1 cellular context compared by ENCODE assay signal in genomic region chr6:35500782-35501181, GRCh38.
TF ChIP-seq lines count a peak whose summit lies in the region.

No MANE protein-coding gene starts in this region.

TF ChIP-seq in HEK293, 187 proteins besides CTCF, POLR2A, EP300 and RAD21 (continued from another document):
- TF ChIP-seq ZNF214 (tag by site-specific recombination; IDR thresholded peaks at IDR 0.05; ENCODE audit: borderline replicate concordance) (no peak), ZBTB17 (tag by site-specific recombination; IDR thresholded peaks at IDR 0.05) (peak; percentile 62), ZSCAN16 (tag by site-specific recombination; IDR thresholded peaks at IDR 0.05) (no peak), SP7 (tag by site-specific recombination; IDR thresholded peaks at IDR 0.05) (peak; percentile 66; the same call in 1 of the 2 replicates), ZEB2 (tag by site-specific recombination; IDR thresholded peaks at IDR 0.05) (peak; percentile 68), ZNF2 (tag by site-specific recombination; IDR thresholded peaks at IDR 0.05) (0 out of 2 replicates have a peak, but pooled peaks have one; percentile 39), BCL11A (tag by site-specific recombination; IDR thresholded peaks at IDR 0.05; ENCODE audit: low read depth) (peak; percentile 68; the same call in 1 of the 2 replicates), KLF17 (tag by site-specific recombination; IDR thresholded peaks at IDR 0.05) (peak; percentile 66; the same call in 1 of the 2 replicates), FEZF1 (tag by site-specific recombination; IDR thresholded peaks at IDR 0.05) (no peak), ZNF24 (tag by site-specific recombination; IDR thresholded peaks at IDR 0.05) (peak; percentile 67; the same call in 1 of the 2 replicates), ZNF600 (tag by site-specific recombination; IDR thresholded peaks at IDR 0.05) (peak; percentile 93), GLIS1 (tag by site-specific recombination; IDR thresholded peaks at IDR 0.05) (no peak), ZNF558 (tag by site-specific recombination; IDR thresholded peaks at IDR 0.05) (peak; percentile 51; the same call in 1 of the 2 replicates), ZFP69B (tag by site-specific recombination; IDR thresholded peaks at IDR 0.05) (peak; percentile 99), ZNF341 (tag by site-specific recombination; IDR thresholded peaks at IDR 0.05; ENCODE audit: low read depth) (peak; percentile 30; the same call in 1 of the 2 replicates), ZBTB8A (tag by site-specific recombination; IDR thresholded peaks at IDR 0.05) (peak; percentile 34; the same call in 1 of the 2 replicates), ZNF639 (tag by site-specific recombination; IDR thresholded peaks at IDR 0.05) (0 out of 2 replicates have a peak, but pooled peaks have one; percentile 61), ZSCAN4 (tag by site-specific recombination; IDR thresholded peaks at IDR 0.05) (0 out of 2 replicates have a peak, but pooled peaks have one; percentile 20), ZNF548 (tag by site-specific recombination; IDR thresholded peaks at IDR 0.05) (no peak), ZBTB20 (tag by site-specific recombination; IDR thresholded peaks at IDR 0.05) (peak; percentile 39; the same call in 1 of the 2 replicates)
